In the genomic region with DNA sequence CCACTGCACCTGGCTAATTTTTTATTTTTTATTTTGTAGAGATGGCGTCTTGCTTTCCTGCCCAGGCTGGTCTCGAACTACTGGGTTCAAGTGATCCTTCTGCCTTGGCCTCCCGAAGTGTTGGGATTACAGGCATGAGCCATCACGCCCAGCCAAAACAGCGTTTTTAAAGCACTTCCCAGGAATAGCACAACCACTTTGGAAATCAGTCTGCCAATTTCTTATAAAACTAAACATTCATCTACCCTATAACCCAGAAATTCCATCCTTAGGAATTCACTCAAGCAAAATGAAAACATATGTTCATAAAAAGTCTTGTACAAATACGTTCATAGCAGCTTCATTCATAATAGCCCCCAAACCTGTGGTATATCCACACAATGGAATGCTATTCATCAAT, we compare ENCODE assay signal across 22 cellular contexts. TPM values are rescaled to one million over a fixed set of nuclear protein-coding genes. Genes with fewer than 3 reads are reported as not detected.
A peak's percentile ranks its signal among the peaks of the same experiment; 100 is the strongest.
DNase-seq lines count a peak whose midpoint lies in the region; ATAC-seq, FAIRE-seq and TF ChIP-seq lines count a peak whose summit lies in the region.
"Had no signal": no experiment of that assay in that cellular context is flagged by ENCODE, and none has a peak within 500 bp of the region (broad histone marks: within the 10 kb centered on the region; RNA-seq: fewer than 3 reads in every experiment).

No MANE protein-coding gene starts in this region.

- peaks cover 7% of the 10 kb centered on the region for H3K4me1 Mint-ChIP-seq in progenitor cell of endocrine pancreas (ENCODE audit: low read depth)

- in situ Hi-C loops in HepG2 (cut with HindIII; ENCODE audit: extremely low pct_ligation_motif_present, low pct_unique_long_range_greater_than_20kb): no loop called here

- H3K36me3 ChIP-seq in BJ (ENCODE audit: control insufficient read depth, insufficient read depth, low read length) (no peaks in the 10 kb centered on the region), fibroblast of lung (ENCODE audit: control insufficient read depth, insufficient read depth, low read length) (no peaks in the 10 kb centered on the region), neural cell (ENCODE audit: insufficient read depth, low read length) (no peaks in the 10 kb centered on the region), HepG2 (replicated peaks in 1 of 2; ENCODE audit: control insufficient read depth in 1 of 2, insufficient read depth in 2 of 2, low read length in 2 of 2) (no peaks in the 10 kb centered on the region)
- H3K36me3 ChIP-seq: BE2C had no signal

- POLR2A ChIA-PET in BJ (lab: Charles Lee) (no interaction called here), HepG2 (lab: Yijun Ruan, JAX) (no interaction called here)

- H2AFZ ChIP-seq in fibroblast of lung (ENCODE audit: low read length) (no peak overlapping the region), neural cell (ENCODE audit: low read depth, low read length) (no peak overlapping the region), HepG2 (ENCODE audit: low read length) (no peak overlapping the region)

- no peak overlapping the region for H3K4me3 Mint-ChIP-seq in progenitor cell of endocrine pancreas (ENCODE audit: low read depth)

- H3K4me3 ChIP-seq in BJ (ENCODE audit: low read depth, low read length): no peak overlapping the region
- no peak overlapping the region for H3K4me3 ChIP-seq in fibroblast of lung (replicated peaks in 1 of 4; ENCODE audit: control extremely low read depth in 1 of 4, insufficient read depth in 1 of 4, low read depth in 3 of 4, low read length in 4 of 4)
- H3K4me3 ChIP-seq in neural cell (ENCODE audit: low read length): no peak overlapping the region
- H3K4me3 ChIP-seq in HepG2 (replicated peaks in 1 of 3; ENCODE audit: insufficient read depth in 1 of 3, low read depth in 2 of 3, low read length in 3 of 3): no peak overlapping the region
- H3K4me3 ChIP-seq: A549, SK-N-MC had no signal

- no peaks in the 10 kb centered on the region for H3K36me3 Mint-ChIP-seq in progenitor cell of endocrine pancreas (ENCODE audit: insufficient read depth)

- H3K4me2 ChIP-seq in fibroblast of lung (ENCODE audit: extremely low read depth, insufficient read depth, low read length): no peak overlapping the region
- no peak overlapping the region for H3K4me2 ChIP-seq in neural cell (ENCODE audit: low read length)
- no peak overlapping the region for H3K4me2 ChIP-seq in HepG2 (ENCODE audit: low read depth, low read length)
- H3K4me2 ChIP-seq: A549 had no signal

- no peaks in the 10 kb centered on the region for H3K9me3 ChIP-seq in fibroblast of lung (ENCODE audit: control insufficient read depth, insufficient read depth, low read depth, low read length)
- H3K9me3 ChIP-seq in neural cell (ENCODE audit: low read length): no peaks in the 10 kb centered on the region
- H3K9me3 ChIP-seq in HepG2 (ENCODE audit: low read length): no peaks in the 10 kb centered on the region
- H3K9me3 ChIP-seq: A549, BE2C had no signal

- TF ChIP-seq RAD21 in neural cell (conservative IDR thresholded peaks at IDR 0.05) (no peak), HepG2 (CRISPR knock-in tag; IDR thresholded peaks at IDR 0.05) (no peak)

- H3K9ac ChIP-seq in fibroblast of lung (ENCODE audit: insufficient read depth, low read length) (no peak overlapping the region), neural cell (ENCODE audit: low read length) (peak overlapping the region; percentile 17), HepG2 (ENCODE audit: insufficient read depth, low read depth, low read length) (no peak overlapping the region)

- no peak for TF ChIP-seq POLR2A in HepG2 (IDR thresholded peaks at IDR 0.05; ENCODE audit: insufficient read depth in 1 of 2, low read depth in 2 of 2, low read length in 2 of 2)

- H3K27ac ChIP-seq in fibroblast of lung (ENCODE audit: insufficient read depth, low read length): peak overlapping the region; percentile 7
- H3K27ac ChIP-seq in neural cell (ENCODE audit: low read length): peak overlapping the region; percentile 99
- no peak overlapping the region for H3K27ac ChIP-seq in HepG2 (ENCODE audit: extremely low read length, insufficient read depth, low read length)
- H3K27ac ChIP-seq: A549, SK-N-MC had no signal

- H3K4me1 ChIP-seq in fibroblast of lung (ENCODE audit: control insufficient read depth, extremely low read depth, insufficient read depth, low read length): peaks cover 35% of the 10 kb centered on the region
- peaks cover 5% of the 10 kb centered on the region; the same call in 1 of the 2 replicates for H3K4me1 ChIP-seq in HepG2 (ENCODE audit: insufficient read depth, low read length)
- H3K4me1 ChIP-seq: A549, BE2C had no signal

- no peak for TF ChIP-seq CTCF in BJ (IDR thresholded peaks at IDR 0.05; ENCODE audit: insufficient read depth, low read depth, low read length)
- TF ChIP-seq CTCF in fibroblast of lung (conservative IDR thresholded peaks at IDR 0.05 in 1 of 2, IDR thresholded peaks at IDR 0.05 in 1 of 2; ENCODE audit: low read depth in 1 of 2, low read length in 2 of 2): no peak
- TF ChIP-seq CTCF in neural cell (IDR thresholded peaks at IDR 0.05; ENCODE audit: poor library complexity, severe bottlenecking): no peak
- no peak for TF ChIP-seq CTCF in HepG2 (CRISPR knock-in tag; IDR thresholded peaks at IDR 0.05)
- no peak for TF ChIP-seq CTCF in progenitor cell of endocrine pancreas (IDR thresholded peaks at IDR 0.05; ENCODE audit: unreplicated experiment)

- H3K9me2 ChIP-seq in neural cell (ENCODE audit: insufficient read depth, low read length): no peaks in the 10 kb centered on the region

- TF ChIP-seq EP300 in neural cell (conservative IDR thresholded peaks at IDR 0.05; ENCODE audit: poor library complexity, severe bottlenecking) (no peak), HepG2 (IDR thresholded peaks at IDR 0.05; ENCODE audit: low read depth in 2 of 2, low read length in 2 of 2) (no peak), HepG2 (CRISPR knock-in tag; IDR thresholded peaks at IDR 0.05; ENCODE audit: borderline replicate concordance) (no peak)

- intact Hi-C loops in HepG2 (cut with micrococcal nuclease; ENCODE audit: unreplicated experiment): no loop called here

- CTCF ChIA-PET in BJ (lab: Yijun Ruan, JAX) (no interaction called here), HepG2 (lab: Yijun Ruan, JAX; ENCODE audit: low intra/inter-chr PET ratio, low total read pairs) (no interaction called here)

- DNase-seq in BJ (ENCODE audit: low read depth) (peak; percentile 64), fibroblast of lung (ENCODE audit: low read depth in 2 of 2) (peak; percentile 37 to 84), T-helper 2 cell (no peak), HepG2 (ENCODE audit: low spot score) (no peak), progenitor cell of endocrine pancreas (ENCODE audit: low spot score, unreplicated experiment) (no peak)
- DNase-seq: BE2C, Calu3, DMS79 treated with DMSO at 0.1 percent for 48 hours, NCI-H1048, NCI-H1417 treated with DMSO at 0.1 percent for 48 hours, NCI-H1694 treated with DMSO at 0.1 percent for 48 hours, NCI-H2081 treated with DMSO at 0.1 percent for 48 hours, NCI-H524, NCI-H774, SIG-M5 had no signal

- no peaks in the 10 kb centered on the region for H3K9me3 Mint-ChIP-seq in progenitor cell of endocrine pancreas (ENCODE audit: low read depth)

- H3K79me2 ChIP-seq in fibroblast of lung (ENCODE audit: control insufficient read depth, insufficient read depth, low read length): no peaks in the 10 kb centered on the region
- H3K79me2 ChIP-seq in neural cell (replicated peaks; ENCODE audit: insufficient read depth, low read length): peaks cover 26% of the 10 kb centered on the region
- no peaks in the 10 kb centered on the region for H3K79me2 ChIP-seq in HepG2 (ENCODE audit: insufficient read depth, low read length)

- H3K27me3 ChIP-seq in BJ (ENCODE audit: control insufficient read depth, insufficient read depth, low read length) (no peaks in the 10 kb centered on the region), fibroblast of lung (ENCODE audit: control insufficient read depth, insufficient read depth, low read length) (no peaks in the 10 kb centered on the region), neural cell (ENCODE audit: insufficient read depth, low read depth, low read length) (no peaks in the 10 kb centered on the region), HepG2 (ENCODE audit: control insufficient read depth in 1 of 2, insufficient read depth in 2 of 2, low read length in 2 of 2) (peaks cover 0 to 3% of the 10 kb centered on the region in 2 experiments; a peak in 3 of 5 replicates)
- H3K27me3 ChIP-seq: BE2C had no signal

- H4K20me1 ChIP-seq in fibroblast of lung (ENCODE audit: control insufficient read depth, extremely low read depth, insufficient read depth, low read length): no peaks in the 10 kb centered on the region
- no peaks in the 10 kb centered on the region for H4K20me1 ChIP-seq in neural cell (ENCODE audit: insufficient read depth)
- no peaks in the 10 kb centered on the region for H4K20me1 ChIP-seq in HepG2 (ENCODE audit: insufficient read depth, low read length)

- H3K27ac Mint-ChIP-seq in progenitor cell of endocrine pancreas: no peak overlapping the region

- WGBS in HepG2 (ENCODE audit: low lambda C conversion rate): 14% methylated on average over 6 of the region's 6 CpGs

- ATAC-seq in SK-N-SH treated with all-trans-retinoic acid at 6 μM for 48 hours (peak; percentile 39), HepG2 (no peak)
- ATAC-seq: A549 had no signal

- peaks cover 22% of the 10 kb centered on the region for H3F3A ChIP-seq in neural cell (ENCODE audit: insufficient read depth, low read length, poor library complexity, severe bottlenecking)

- peaks cover 2% of the 10 kb centered on the region for H3K27me3 Mint-ChIP-seq in progenitor cell of endocrine pancreas

- no peak for FAIRE-seq in HepG2 (lab: Jason Lieb, UNC)
- FAIRE-seq: A549, GM19239, H54, RCC 7860 had no signal

- no TSS peak for BruUV-seq in HepG2 (replicated peaks; lab: Mats Ljungman, UMichigan)

RNA-seq across cellular contexts. Expression of gene PHC2, which starts 36.2 kb away (rescaled TPM):
- polyA plus RNA-seq in BJ (2011; rRNA removed) (41.6 and 62.0 TPM in 2 replicates), fibroblast of lung (75.8 and 84.1 TPM in 2 replicates), neural cell (171 and 179 TPM in 2 replicates), HepG2 (2011; rRNA removed) (84.9 and 100 TPM in 2 replicates)
- 48.2 and 55.0 TPM in 2 replicates for polyA minus RNA-seq in BJ (2011; rRNA and poly(A)+ RNA removed)
- total RNA-seq in fibroblast of lung (62.6 and 66.3 TPM in 2 replicates), HepG2 (2016; rRNA removed; fragmentation: Illumina TruSeq; extraction: Trizol) (52.5 and 53.5 TPM in 2 replicates), progenitor cell of endocrine pancreas (135 and 138 TPM in 2 replicates)
- polyA plus RNA-seq in fibroblast of lung (2012): 94.4 and 98.6 TPM in 2 replicates
- polyA minus RNA-seq in fibroblast of lung (ENCODE audit: low replicate concordance) (158 and 188 TPM in 2 replicates), neural cell (154 and 155 TPM in 2 replicates)
- total RNA-seq in HepG2 (2016; cell fraction: cytosol; rRNA removed; fragmentation: Illumina TruSeq; extraction: Trizol; ENCODE audit: low read depth): 37.8 and 42.1 TPM in 2 replicates
- 44.7 and 53.5 TPM in 2 replicates for total RNA-seq in HepG2 (2016; cell fraction: insoluble cytoplasmic fraction; rRNA removed; fragmentation: Illumina TruSeq; extraction: Trizol)
- total RNA-seq in HepG2 (2016; cell fraction: membrane; rRNA removed; fragmentation: Illumina TruSeq; extraction: Trizol): 102 and 120 TPM in 2 replicates
- total RNA-seq in HepG2 (2016; cell fraction: nucleus; rRNA removed; fragmentation: Illumina TruSeq; extraction: Trizol): 27.9 and 32.8 TPM in 2 replicates
- polyA plus RNA-seq in HepG2 (2011; cell fraction: cytosol; rRNA removed): 86.4 and 90.4 TPM in 2 replicates
- polyA plus RNA-seq in HepG2 (2011; cell fraction: nucleus; rRNA removed): 83.8 and 90.8 TPM in 2 replicates
- 70.9 and 73.7 TPM in 2 replicates for polyA plus RNA-seq in HepG2 (2012)
- polyA plus RNA-seq in HepG2 (2016; cell fraction: cytosol; fragmentation: Illumina TruSeq; extraction: Trizol; ENCODE audit: low read depth): 41.6 and 55.3 TPM in 2 replicates
- 61.1 and 69.9 TPM in 2 replicates for polyA plus RNA-seq in HepG2 (2016; cell fraction: insoluble cytoplasmic fraction; fragmentation: Illumina TruSeq; extraction: Trizol; ENCODE audit: low read depth)
- polyA plus RNA-seq in HepG2 (2016; cell fraction: membrane; fragmentation: Illumina TruSeq; extraction: Trizol; ENCODE audit: low read depth): 98.3 and 114 TPM in 2 replicates
- 62.2 and 63.0 TPM in 2 replicates for polyA plus RNA-seq in HepG2 (2016; cell fraction: nucleus; fragmentation: Illumina TruSeq; extraction: Trizol; ENCODE audit: insufficient read depth, low read depth)
- 24.7 and 72.3 TPM in 2 replicates for polyA minus RNA-seq in HepG2 (2011; rRNA and poly(A)+ RNA removed; ENCODE audit: low replicate concordance)
- polyA minus RNA-seq in HepG2 (2011; cell fraction: cytosol; rRNA and poly(A)+ RNA removed): 33.1 and 41.3 TPM in 2 replicates
- polyA minus RNA-seq in HepG2 (2011; cell fraction: nucleus; rRNA and poly(A)+ RNA removed): 23.3 and 28.7 TPM in 2 replicates

Comparison
In these comparisons a context has a peak if more than half of its experiments do, and no peak if none do; other contexts are left out.
1. DNase-seq: peak in BJ (single experiment) and fibroblast of lung (2 of 2); none in T-helper 2 cell (0 of 5), HepG2 (single experiment) and progenitor cell of endocrine pancreas (single experiment).